Comparison of ENCODE assay signal across 14 cellular contexts in genomic region chr1:227902641-227902990, GRCh38. TPM values are rescaled to one million over a fixed set of nuclear protein-coding genes. Genes with fewer than 3 reads are reported as not detected.
"Had no signal": no experiment of that assay in that cellular context is flagged by ENCODE, and none has a peak within 500 bp of the region (broad histone marks: within the 10 kb centered on the region; RNA-seq: fewer than 3 reads in every experiment).

No MANE protein-coding gene starts in this region.

- ATAC-seq: mucosa of descending colon had no signal

- FAIRE-seq: frontal cortex had no signal

- H3K4me1 ChIP-seq: colonic mucosa, esophagus muscularis mucosa, stomach, suprapubic skin, transverse colon, uterus had no signal

- H3K79me2 ChIP-seq: hepatocyte had no signal

- H3K27ac ChIP-seq: colonic mucosa, esophagus muscularis mucosa, hepatocyte, stomach, suprapubic skin, transverse colon, uterus had no signal

- DNase-seq: activated CD4-positive, alpha-beta memory T cell treated with anti-CD3 and anti-CD28 coated beads, Interleukin-2, amount 10 ng/mL, durations not matched to agents 7 days and 5 days; activated gamma-delta T cell treated with Interleukin-2 at 50 U/mL for 16 hours; activated T-cell treated with anti-CD3 and anti-CD28 coated beads for 4 hours; colonic mucosa; immature natural killer cell; retina; stomach; transverse colon; uterus had no signal

- H3K4me3 ChIP-seq: colonic mucosa, esophagus muscularis mucosa, hepatocyte, mucosa of descending colon, stomach, suprapubic skin, transverse colon, uterus had no signal

- H3K9me3 ChIP-seq: colonic mucosa, esophagus muscularis mucosa, mucosa of descending colon, stomach, suprapubic skin, transverse colon, uterus had no signal

- H3K4me2 ChIP-seq: hepatocyte had no signal

- H3K27me3 ChIP-seq: colonic mucosa, esophagus muscularis mucosa, hepatocyte, stomach, suprapubic skin, transverse colon, uterus had no signal

- H2AFZ ChIP-seq: hepatocyte had no signal

- H3K36me3 ChIP-seq: colonic mucosa, esophagus muscularis mucosa, stomach, suprapubic skin, transverse colon, uterus had no signal

RNA-seq across cellular contexts. Expression of gene WNT9A, which starts 45.1 kb away (rescaled TPM):
- polyA plus RNA-seq: immature natural killer cell had no signal
